1 cellular context compared by ENCODE assay signal in genomic region chr19:5403968-5404640, GRCh38.
TF ChIP-seq lines count a peak whose summit lies in the region.

No MANE protein-coding gene starts in this region.

TF ChIP-seq in HepG2, 621 proteins besides CTCF, POLR2A, EP300 and RAD21 (continued from another document and continues in another):
- TF ChIP-seq, protein P1, sequence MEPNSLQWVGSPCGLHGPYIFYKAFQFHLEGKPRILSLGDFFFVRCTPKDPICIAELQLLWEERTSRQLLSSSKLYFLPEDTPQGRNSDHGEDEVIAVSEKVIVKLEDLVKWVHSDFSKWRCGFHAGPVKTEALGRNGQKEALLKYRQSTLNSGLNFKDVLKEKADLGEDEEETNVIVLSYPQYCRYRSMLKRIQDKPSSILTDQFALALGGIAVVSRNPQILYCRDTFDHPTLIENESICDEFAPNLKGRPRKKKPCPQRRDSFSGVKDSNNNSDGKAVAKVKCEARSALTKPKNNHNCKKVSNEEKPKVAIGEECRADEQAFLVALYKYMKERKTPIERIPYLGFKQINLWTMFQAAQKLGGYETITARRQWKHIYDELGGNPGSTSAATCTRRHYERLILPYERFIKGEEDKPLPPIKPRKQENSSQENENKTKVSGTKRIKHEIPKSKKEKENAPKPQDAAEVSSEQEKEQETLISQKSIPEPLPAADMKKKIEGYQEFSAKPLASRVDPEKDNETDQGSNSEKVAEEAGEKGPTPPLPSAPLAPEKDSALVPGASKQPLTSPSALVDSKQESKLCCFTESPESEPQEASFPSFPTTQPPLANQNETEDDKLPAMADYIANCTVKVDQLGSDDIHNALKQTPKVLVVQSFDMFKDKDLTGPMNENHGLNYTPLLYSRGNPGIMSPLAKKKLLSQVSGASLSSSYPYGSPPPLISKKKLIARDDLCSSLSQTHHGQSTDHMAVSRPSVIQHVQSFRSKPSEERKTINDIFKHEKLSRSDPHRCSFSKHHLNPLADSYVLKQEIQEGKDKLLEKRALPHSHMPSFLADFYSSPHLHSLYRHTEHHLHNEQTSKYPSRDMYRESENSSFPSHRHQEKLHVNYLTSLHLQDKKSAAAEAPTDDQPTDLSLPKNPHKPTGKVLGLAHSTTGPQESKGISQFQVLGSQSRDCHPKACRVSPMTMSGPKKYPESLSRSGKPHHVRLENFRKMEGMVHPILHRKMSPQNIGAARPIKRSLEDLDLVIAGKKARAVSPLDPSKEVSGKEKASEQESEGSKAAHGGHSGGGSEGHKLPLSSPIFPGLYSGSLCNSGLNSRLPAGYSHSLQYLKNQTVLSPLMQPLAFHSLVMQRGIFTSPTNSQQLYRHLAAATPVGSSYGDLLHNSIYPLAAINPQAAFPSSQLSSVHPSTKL (CRISPR knock-in tag; IDR thresholded peaks at IDR 0.05), result peak; percentile 72; the same call in 1 of the 2 replicates
- no peak for TF ChIP-seq TAF1 (CRISPR knock-in tag; IDR thresholded peaks at IDR 0.05)
- no peak for TF ChIP-seq ZNF839 (CRISPR knock-in tag; IDR thresholded peaks at IDR 0.05; ENCODE audit: borderline replicate concordance)
- TF ChIP-seq, protein P2, sequence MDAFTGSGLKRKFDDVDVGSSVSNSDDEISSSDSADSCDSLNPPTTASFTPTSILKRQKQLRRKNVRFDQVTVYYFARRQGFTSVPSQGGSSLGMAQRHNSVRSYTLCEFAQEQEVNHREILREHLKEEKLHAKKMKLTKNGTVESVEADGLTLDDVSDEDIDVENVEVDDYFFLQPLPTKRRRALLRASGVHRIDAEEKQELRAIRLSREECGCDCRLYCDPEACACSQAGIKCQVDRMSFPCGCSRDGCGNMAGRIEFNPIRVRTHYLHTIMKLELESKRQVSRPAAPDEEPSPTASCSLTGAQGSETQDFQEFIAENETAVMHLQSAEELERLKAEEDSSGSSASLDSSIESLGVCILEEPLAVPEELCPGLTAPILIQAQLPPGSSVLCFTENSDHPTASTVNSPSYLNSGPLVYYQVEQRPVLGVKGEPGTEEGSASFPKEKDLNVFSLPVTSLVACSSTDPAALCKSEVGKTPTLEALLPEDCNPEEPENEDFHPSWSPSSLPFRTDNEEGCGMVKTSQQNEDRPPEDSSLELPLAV (CRISPR knock-in tag; conservative IDR thresholded peaks at IDR 0.05; ENCODE audit: low read depth), result no peak
- TF ChIP-seq, protein P3, sequence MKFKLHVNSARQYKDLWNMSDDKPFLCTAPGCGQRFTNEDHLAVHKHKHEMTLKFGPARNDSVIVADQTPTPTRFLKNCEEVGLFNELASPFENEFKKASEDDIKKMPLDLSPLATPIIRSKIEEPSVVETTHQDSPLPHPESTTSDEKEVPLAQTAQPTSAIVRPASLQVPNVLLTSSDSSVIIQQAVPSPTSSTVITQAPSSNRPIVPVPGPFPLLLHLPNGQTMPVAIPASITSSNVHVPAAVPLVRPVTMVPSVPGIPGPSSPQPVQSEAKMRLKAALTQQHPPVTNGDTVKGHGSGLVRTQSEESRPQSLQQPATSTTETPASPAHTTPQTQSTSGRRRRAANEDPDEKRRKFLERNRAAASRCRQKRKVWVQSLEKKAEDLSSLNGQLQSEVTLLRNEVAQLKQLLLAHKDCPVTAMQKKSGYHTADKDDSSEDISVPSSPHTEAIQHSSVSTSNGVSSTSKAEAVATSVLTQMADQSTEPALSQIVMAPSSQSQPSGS (CRISPR knock-in tag; IDR thresholded peaks at IDR 0.05), result peak; percentile 75; the same call in 1 of the 2 replicates
- no peak for TF ChIP-seq TFDP2 (CRISPR knock-in tag; IDR thresholded peaks at IDR 0.05)
- no peak for TF ChIP-seq ZNF713 (CRISPR knock-in tag; IDR thresholded peaks at IDR 0.05)
- TF ChIP-seq, protein P4, sequence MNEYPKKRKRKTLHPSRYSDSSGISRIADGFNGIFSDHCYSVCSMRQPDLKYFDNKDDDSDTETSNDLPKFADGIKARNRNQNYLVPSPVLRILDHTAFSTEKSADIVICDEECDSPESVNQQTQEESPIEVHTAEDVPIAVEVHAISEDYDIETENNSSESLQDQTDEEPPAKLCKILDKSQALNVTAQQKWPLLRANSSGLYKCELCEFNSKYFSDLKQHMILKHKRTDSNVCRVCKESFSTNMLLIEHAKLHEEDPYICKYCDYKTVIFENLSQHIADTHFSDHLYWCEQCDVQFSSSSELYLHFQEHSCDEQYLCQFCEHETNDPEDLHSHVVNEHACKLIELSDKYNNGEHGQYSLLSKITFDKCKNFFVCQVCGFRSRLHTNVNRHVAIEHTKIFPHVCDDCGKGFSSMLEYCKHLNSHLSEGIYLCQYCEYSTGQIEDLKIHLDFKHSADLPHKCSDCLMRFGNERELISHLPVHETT (CRISPR knock-in tag; conservative IDR thresholded peaks at IDR 0.05), result 0 out of 2 replicates have a peak, but pooled peaks have one; percentile 66
- TF ChIP-seq ZNF430 (CRISPR knock-in tag; IDR thresholded peaks at IDR 0.05), result peak; percentile 78; the same call in 1 of the 2 replicates
- TF ChIP-seq MAFG (CRISPR knock-in tag; IDR thresholded peaks at IDR 0.05), result no peak
- no peak for TF ChIP-seq ZNF350 (CRISPR knock-in tag; IDR thresholded peaks at IDR 0.05; ENCODE audit: borderline replicate concordance, low read depth)
- no peak for TF ChIP-seq ZNF20 (CRISPR knock-in tag; IDR thresholded peaks at IDR 0.05)
- TF ChIP-seq KMT2A (CRISPR knock-in tag; IDR thresholded peaks at IDR 0.05), result no peak
- TF ChIP-seq, protein P5, sequence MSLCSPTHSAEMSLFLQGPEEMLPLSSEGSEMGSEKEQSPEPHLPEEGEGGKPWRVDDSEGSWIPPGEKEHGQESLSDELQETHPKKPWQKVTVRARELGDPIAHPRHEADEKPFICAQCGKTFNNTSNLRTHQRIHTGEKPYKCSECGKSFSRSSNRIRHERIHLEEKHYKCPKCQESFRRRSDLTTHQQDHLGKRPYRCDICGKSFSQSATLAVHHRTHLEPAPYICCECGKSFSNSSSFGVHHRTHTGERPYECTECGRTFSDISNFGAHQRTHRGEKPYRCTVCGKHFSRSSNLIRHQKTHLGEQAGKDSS (CRISPR knock-in tag; IDR thresholded peaks at IDR 0.05; ENCODE audit: borderline replicate concordance, low read depth), result peak; percentile 62; the same call in 1 of the 2 replicates
- peak; percentile 91; the same call in 1 of the 2 replicates for TF ChIP-seq ZNF124 (CRISPR knock-in tag; IDR thresholded peaks at IDR 0.05)
- TF ChIP-seq RBAK (CRISPR knock-in tag; IDR thresholded peaks at IDR 0.05), result no peak
- no peak for TF ChIP-seq ATF1 (CRISPR knock-in tag; IDR thresholded peaks at IDR 0.05)
- peak; percentile 38; the same call in 1 of the 2 replicates for TF ChIP-seq NFYC (CRISPR knock-in tag; IDR thresholded peaks at IDR 0.05)
- TF ChIP-seq, protein P6, sequence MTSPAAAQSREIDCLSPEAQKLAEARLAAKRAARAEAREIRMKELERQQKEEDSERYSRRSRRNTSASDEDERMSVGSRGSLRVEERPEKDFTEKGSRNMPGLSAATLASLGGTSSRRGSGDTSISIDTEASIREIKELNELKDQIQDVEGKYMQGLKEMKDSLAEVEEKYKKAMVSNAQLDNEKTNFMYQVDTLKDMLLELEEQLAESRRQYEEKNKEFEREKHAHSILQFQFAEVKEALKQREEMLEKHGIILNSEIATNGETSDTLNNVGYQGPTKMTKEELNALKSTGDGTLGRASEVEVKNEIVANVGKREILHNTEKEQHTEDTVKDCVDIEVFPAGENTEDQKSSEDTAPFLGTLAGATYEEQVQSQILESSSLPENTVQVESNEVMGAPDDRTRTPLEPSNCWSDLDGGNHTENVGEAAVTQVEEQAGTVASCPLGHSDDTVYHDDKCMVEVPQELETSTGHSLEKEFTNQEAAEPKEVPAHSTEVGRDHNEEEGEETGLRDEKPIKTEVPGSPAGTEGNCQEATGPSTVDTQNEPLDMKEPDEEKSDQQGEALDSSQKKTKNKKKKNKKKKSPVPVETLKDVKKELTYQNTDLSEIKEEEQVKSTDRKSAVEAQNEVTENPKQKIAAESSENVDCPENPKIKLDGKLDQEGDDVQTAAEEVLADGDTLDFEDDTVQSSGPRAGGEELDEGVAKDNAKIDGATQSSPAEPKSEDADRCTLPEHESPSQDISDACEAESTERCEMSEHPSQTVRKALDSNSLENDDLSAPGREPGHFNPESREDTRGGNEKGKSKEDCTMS (CRISPR knock-in tag; conservative IDR thresholded peaks at IDR 0.05), result peak; percentile 85; the same call in 1 of the 2 replicates
- TF ChIP-seq ZNF766 (CRISPR knock-in tag; IDR thresholded peaks at IDR 0.05; ENCODE audit: borderline replicate concordance), result peak; percentile 83; the same call in 1 of the 2 replicates
- TF ChIP-seq CCAR2 (optimal IDR thresholded peaks at IDR 0.05; ENCODE audit: low read depth, low read length), result no peak
- TF ChIP-seq SMAD1 (CRISPR knock-in tag; IDR thresholded peaks at IDR 0.05; ENCODE audit: borderline replicate concordance, low read depth), result no peak
- no peak for TF ChIP-seq ZNF10 (CRISPR knock-in tag; IDR thresholded peaks at IDR 0.05; ENCODE audit: borderline replicate concordance, low read depth)
- no peak for TF ChIP-seq GTF3A (CRISPR knock-in tag; conservative IDR thresholded peaks at IDR 0.05)
- no peak for TF ChIP-seq ZSCAN29 (CRISPR knock-in tag; conservative IDR thresholded peaks at IDR 0.05)
- peak; percentile 58 for TF ChIP-seq FOSL2 (CRISPR knock-in tag; IDR thresholded peaks at IDR 0.05)
- TF ChIP-seq U2AF2 (IDR thresholded peaks at IDR 0.05; ENCODE audit: low read depth, low read length), result no peak
- no peak; the same call in 1 of the 2 replicates for TF ChIP-seq FOXC1 (CRISPR knock-in tag; IDR thresholded peaks at IDR 0.05; ENCODE audit: borderline replicate concordance)
- TF ChIP-seq SOX13 (IDR thresholded peaks at IDR 0.05), result no peak
- peak in 1 of 2 experiments; percentile 46; a peak in 2 of 4 replicates for TF ChIP-seq SOX13 (CRISPR knock-in tag; conservative IDR thresholded peaks at IDR 0.05 in 1 of 2, IDR thresholded peaks at IDR 0.05 in 1 of 2)
- TF ChIP-seq TEAD2 (CRISPR knock-in tag; IDR thresholded peaks at IDR 0.05), result peak; percentile 80; the same call in 1 of the 2 replicates
- no peak for TF ChIP-seq NPAS2 (CRISPR knock-in tag; IDR thresholded peaks at IDR 0.05; ENCODE audit: borderline replicate concordance)
- TF ChIP-seq, protein P7, sequence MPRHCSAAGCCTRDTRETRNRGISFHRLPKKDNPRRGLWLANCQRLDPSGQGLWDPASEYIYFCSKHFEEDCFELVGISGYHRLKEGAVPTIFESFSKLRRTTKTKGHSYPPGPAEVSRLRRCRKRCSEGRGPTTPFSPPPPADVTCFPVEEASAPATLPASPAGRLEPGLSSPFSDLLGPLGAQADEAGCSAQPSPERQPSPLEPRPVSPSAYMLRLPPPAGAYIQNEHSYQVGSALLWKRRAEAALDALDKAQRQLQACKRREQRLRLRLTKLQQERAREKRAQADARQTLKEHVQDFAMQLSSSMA (CRISPR knock-in tag; IDR thresholded peaks at IDR 0.05), result no peak
- TF ChIP-seq ZNF773 (CRISPR knock-in tag; IDR thresholded peaks at IDR 0.05; ENCODE audit: borderline replicate concordance), result peak; percentile 88; the same call in 1 of the 2 replicates
- no peak for TF ChIP-seq FOXK2 (IDR thresholded peaks at IDR 0.05)
- TF ChIP-seq, protein P8, sequence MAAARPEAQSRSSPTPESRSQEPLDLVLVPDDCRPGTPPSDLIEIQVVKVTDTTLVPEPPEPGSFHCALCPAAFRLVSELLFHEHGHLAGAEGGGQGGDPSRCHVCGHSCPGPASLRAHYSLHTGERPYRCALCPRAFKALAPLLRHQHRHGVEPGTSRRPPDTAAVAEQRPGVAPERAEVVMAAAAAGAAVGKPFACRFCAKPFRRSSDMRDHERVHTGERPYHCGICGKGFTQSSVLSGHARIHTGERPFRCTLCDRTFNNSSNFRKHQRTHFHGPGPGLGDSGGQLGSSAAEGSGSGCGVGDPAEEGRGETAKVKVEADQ (CRISPR knock-in tag; IDR thresholded peaks at IDR 0.05; ENCODE audit: borderline replicate concordance), result peak; percentile 41; the same call in 1 of the 2 replicates
- no peak for TF ChIP-seq ZNF879 (CRISPR knock-in tag; IDR thresholded peaks at IDR 0.05)
- no peak for TF ChIP-seq MAFF (IDR thresholded peaks at IDR 0.05; ENCODE audit: low read depth, low read length)
- no peak for TF ChIP-seq RCOR2 (CRISPR knock-in tag; IDR thresholded peaks at IDR 0.05)
- TF ChIP-seq YEATS4 (CRISPR knock-in tag; IDR thresholded peaks at IDR 0.05; ENCODE audit: borderline replicate concordance), result no peak
- TF ChIP-seq, protein P9, sequence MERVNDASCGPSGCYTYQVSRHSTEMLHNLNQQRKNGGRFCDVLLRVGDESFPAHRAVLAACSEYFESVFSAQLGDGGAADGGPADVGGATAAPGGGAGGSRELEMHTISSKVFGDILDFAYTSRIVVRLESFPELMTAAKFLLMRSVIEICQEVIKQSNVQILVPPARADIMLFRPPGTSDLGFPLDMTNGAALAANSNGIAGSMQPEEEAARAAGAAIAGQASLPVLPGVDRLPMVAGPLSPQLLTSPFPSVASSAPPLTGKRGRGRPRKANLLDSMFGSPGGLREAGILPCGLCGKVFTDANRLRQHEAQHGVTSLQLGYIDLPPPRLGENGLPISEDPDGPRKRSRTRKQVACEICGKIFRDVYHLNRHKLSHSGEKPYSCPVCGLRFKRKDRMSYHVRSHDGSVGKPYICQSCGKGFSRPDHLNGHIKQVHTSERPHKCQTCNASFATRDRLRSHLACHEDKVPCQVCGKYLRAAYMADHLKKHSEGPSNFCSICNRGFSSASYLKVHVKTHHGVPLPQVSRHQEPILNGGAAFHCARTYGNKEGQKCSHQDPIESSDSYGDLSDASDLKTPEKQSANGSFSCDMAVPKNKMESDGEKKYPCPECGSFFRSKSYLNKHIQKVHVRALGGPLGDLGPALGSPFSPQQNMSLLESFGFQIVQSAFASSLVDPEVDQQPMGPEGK (CRISPR knock-in tag; IDR thresholded peaks at IDR 0.05), result peak; percentile 54; the same call in 1 of the 2 replicates
- TF ChIP-seq ZNF747 (CRISPR knock-in tag; IDR thresholded peaks at IDR 0.05; ENCODE audit: borderline replicate concordance), result no peak
- TF ChIP-seq CHD2 (IDR thresholded peaks at IDR 0.05; ENCODE audit: low read depth, low read length), result no peak
